1 cellular context compared by ENCODE assay signal in the genomic region with DNA sequence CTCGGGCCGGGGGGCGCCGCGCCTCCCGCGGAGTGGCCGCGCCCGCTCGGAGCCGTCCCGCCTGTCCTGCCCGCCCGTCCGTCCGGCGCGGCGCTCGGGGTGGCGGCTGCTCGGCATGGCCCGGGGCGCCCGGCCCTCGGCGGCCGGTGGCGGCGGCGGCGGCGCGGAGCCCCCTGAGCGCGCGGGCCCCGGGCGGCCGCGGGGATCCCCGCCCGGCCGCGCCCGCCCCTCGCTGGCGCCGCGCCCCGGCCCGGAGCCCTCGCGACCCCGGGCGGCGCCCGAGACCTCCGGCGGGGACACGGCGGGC.
TF ChIP-seq lines count a peak whose summit lies in the region.

No MANE protein-coding gene starts in this region.

TF ChIP-seq in GM23338, 12 proteins besides CTCF, POLR2A, EP300 and RAD21 (continued from another document):
- TF ChIP-seq, protein P1, sequence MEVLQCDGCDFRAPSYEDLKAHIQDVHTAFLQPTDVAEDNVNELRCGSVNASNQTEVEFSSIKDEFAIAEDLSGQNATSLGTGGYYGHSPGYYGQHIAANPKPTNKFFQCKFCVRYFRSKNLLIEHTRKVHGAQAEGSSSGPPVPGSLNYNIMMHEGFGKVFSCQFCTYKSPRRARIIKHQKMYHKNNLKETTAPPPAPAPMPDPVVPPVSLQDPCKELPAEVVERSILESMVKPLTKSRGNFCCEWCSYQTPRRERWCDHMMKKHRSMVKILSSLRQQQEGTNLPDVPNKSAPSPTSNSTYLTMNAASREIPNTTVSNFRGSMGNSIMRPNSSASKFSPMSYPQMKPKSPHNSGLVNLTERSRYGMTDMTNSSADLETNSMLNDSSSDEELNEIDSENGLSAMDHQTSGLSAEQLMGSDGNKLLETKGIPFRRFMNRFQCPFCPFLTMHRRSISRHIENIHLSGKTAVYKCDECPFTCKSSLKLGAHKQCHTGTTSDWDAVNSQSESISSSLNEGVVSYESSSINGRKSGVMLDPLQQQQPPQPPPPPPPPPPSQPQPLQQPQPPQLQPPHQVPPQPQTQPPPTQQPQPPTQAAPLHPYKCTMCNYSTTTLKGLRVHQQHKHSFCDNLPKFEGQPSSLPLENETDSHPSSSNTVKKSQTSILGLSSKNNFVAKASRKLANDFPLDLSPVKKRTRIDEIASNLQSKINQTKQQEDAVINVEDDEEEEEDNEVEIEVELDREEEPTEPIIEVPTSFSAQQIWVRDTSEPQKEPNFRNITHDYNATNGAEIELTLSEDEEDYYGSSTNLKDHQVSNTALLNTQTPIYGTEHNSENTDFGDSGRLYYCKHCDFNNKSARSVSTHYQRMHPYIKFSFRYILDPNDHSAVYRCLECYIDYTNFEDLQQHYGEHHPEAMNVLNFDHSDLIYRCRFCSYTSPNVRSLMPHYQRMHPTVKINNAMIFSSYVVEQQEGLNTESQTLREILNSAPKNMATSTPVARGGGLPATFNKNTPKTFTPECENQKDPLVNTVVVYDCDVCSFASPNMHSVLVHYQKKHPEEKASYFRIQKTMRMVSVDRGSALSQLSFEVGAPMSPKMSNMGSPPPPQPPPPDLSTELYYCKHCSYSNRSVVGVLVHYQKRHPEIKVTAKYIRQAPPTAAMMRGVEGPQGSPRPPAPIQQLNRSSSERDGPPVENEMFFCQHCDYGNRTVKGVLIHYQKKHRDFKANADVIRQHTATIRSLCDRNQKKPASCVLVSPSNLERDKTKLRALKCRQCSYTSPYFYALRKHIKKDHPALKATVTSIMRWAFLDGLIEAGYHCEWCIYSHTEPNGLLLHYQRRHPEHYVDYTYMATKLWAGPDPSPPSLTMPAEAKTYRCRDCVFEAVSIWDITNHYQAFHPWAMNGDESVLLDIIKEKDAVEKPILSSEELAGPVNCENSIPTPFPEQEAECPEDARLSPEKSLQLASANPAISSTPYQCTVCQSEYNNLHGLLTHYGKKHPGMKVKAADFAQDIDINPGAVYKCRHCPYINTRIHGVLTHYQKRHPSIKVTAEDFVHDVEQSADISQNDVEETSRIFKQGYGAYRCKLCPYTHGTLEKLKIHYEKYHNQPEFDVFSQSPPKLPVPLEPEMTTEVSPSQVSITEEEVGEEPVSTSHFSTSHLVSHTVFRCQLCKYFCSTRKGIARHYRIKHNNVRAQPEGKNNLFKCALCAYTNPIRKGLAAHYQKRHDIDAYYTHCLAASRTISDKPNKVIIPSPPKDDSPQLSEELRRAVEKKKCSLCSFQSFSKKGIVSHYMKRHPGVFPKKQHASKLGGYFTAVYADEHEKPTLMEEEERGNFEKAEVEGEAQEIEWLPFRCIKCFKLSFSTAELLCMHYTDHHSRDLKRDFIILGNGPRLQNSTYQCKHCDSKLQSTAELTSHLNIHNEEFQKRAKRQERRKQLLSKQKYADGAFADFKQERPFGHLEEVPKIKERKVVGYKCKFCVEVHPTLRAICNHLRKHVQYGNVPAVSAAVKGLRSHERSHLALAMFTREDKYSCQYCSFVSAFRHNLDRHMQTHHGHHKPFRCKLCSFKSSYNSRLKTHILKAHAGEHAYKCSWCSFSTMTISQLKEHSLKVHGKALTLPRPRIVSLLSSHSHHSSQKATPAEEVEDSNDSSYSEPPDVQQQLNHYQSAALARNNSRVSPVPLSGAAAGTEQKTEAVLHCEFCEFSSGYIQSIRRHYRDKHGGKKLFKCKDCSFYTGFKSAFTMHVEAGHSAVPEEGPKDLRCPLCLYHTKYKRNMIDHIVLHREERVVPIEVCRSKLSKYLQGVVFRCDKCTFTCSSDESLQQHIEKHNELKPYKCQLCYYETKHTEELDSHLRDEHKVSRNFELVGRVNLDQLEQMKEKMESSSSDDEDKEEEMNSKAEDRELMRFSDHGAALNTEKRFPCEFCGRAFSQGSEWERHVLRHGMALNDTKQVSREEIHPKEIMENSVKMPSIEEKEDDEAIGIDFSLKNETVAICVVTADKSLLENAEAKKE (CRISPR knock-in tag; IDR thresholded peaks at IDR 0.05), result no peak
- no peak for TF ChIP-seq ZNF331 (CRISPR knock-in tag; IDR thresholded peaks at IDR 0.05; ENCODE audit: low read depth)
- TF ChIP-seq JUNB (IDR thresholded peaks at IDR 0.05; ENCODE audit: unreplicated experiment), result no peak
- no peak for TF ChIP-seq POLR2AphosphoS5 (IDR thresholded peaks at IDR 0.05; ENCODE audit: low read depth)
